ENCODE assay signal across 18 cellular contexts in the genomic region with DNA sequence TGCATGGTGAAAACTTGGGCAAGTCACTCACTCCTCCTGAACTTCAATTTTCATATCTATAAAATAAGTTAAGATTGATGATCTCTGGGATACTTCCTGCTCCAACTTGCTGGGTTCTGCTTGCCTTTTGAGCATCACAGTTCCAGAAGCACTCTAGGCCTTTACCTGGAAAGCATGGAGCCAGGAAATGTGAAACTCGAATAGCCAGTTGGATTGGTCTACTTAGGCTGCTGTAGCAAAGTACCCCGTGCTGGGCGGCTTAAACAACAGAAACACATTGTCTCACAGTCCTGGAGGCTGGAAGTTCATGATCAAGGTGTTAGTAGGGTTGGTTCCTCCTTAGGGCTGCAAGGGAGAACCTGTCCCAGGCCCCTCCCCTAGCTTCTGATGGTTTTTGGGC.
A peak's percentile ranks its signal among the peaks of the same experiment; 100 is the strongest.
DNase-seq lines count a peak whose midpoint lies in the region; ATAC-seq and TF ChIP-seq lines count a peak whose summit lies in the region.
"Had no signal": no experiment of that assay in that cellular context is flagged by ENCODE, and none has a peak within 500 bp of the region (broad histone marks: within the 10 kb centered on the region; RNA-seq: fewer than 3 reads in every experiment).

No MANE protein-coding gene starts in this region.

- H3K4me3 ChIP-seq in PC-9 (no peak overlapping the region), trophoblast cell (ENCODE audit: low read depth, low read length) (peak overlapping the region; percentile 15), osteoblast (ENCODE audit: insufficient read depth, low read length) (no peak overlapping the region)
- H3K4me3 ChIP-seq: BLaER1 treated with 17β-estradiol and CSF1 and Interleukin-3, amounts not matched to agents 10 nM and 100 nM; GM23248 had no signal

- H3K27ac ChIP-seq in PC-9: no peak overlapping the region
- H3K27ac ChIP-seq in trophoblast cell (ENCODE audit: low read depth, low read length): no peak overlapping the region
- no peak overlapping the region for H3K27ac ChIP-seq in osteoblast (ENCODE audit: low read depth, low read length)
- H3K27ac ChIP-seq: BLaER1 treated with 17β-estradiol and CSF1 and Interleukin-3, amounts not matched to agents 10 nM and 100 nM; GM23248 had no signal

- H2BK120ac ChIP-seq in trophoblast cell (ENCODE audit: insufficient read depth, low read length, poor library complexity): no peak overlapping the region

- H3K4me1 ChIP-seq in PC-9 (replicated peaks; ENCODE audit: insufficient read depth) (peaks cover 36% of the 10 kb centered on the region), trophoblast cell (ENCODE audit: control insufficient read depth in 1 of 2, insufficient read depth in 2 of 2, low read length in 2 of 2) (no peaks in the 10 kb centered on the region), osteoblast (ENCODE audit: insufficient read depth, low read length) (peaks cover 17% of the 10 kb centered on the region)

- H3K9me3 ChIP-seq in PC-9 (ENCODE audit: insufficient read depth, low read depth) (peaks cover 5% of the 10 kb centered on the region; the same call in 1 of the 2 replicates), trophoblast cell (ENCODE audit: insufficient read depth, low read depth, low read length) (peaks cover 2% of the 10 kb centered on the region), osteoblast (ENCODE audit: low read depth, low read length) (no peaks in the 10 kb centered on the region)
- H3K9me3 ChIP-seq: BLaER1 treated with 17β-estradiol and CSF1 and Interleukin-3, amounts not matched to agents 10 nM and 100 nM had no signal

- ATAC-seq in HG02763 (IDR thresholded peaks at IDR 0.05; ENCODE audit: unreplicated experiment): no peak
- ATAC-seq: HepG2 had no signal

- DNase-seq in DMS53 (lab: John Stamatoyannopoulos, UW) (peak; percentile 29), DMS53 treated with DMSO at 0.1 percent for 48 hours (lab: John Stamatoyannopoulos, UW; ENCODE audit: unreplicated experiment) (no peak), HT-29 (ENCODE audit: low spot score) (peak; percentile 45), PC-9 (no peak), trophoblast cell (no peak), GM13976 (ENCODE audit: low spot score) (no peak), osteoblast (ENCODE audit: insufficient read length, low spot score, missing footprints) (no peak)
- DNase-seq: 8988T; CD8-positive, alpha-beta memory T cell; DMS153; DND-41; EL; GM23248; HCEC 1CT; KG1 had no signal

- H3K18ac ChIP-seq in trophoblast cell (ENCODE audit: low read length): no peak overlapping the region

- H4K20me1 ChIP-seq in PC-9 (ENCODE audit: insufficient read depth) (no peaks in the 10 kb centered on the region), osteoblast (ENCODE audit: insufficient read depth, low read length) (no peaks in the 10 kb centered on the region)
- H4K20me1 ChIP-seq: BLaER1 treated with 17β-estradiol and CSF1 and Interleukin-3, amounts not matched to agents 10 nM and 100 nM had no signal

- in situ Hi-C loops in GM13976 (cut with MboI; ENCODE audit: low sequenced_read_pairs, unreplicated experiment): no loop called here

- no peak overlapping the region for H2BK12ac ChIP-seq in trophoblast cell (ENCODE audit: low read length)

- no peaks in the 10 kb centered on the region for H3K9me2 ChIP-seq in PC-9 (ENCODE audit: insufficient read depth)

- no peaks in the 10 kb centered on the region for H3K79me1 ChIP-seq in trophoblast cell (ENCODE audit: low read length)

- H3K4ac ChIP-seq in trophoblast cell (ENCODE audit: low read depth, low read length): no peak overlapping the region

- H3K4me2 ChIP-seq in PC-9 (no peak overlapping the region), trophoblast cell (ENCODE audit: low read length) (no peak overlapping the region), osteoblast (ENCODE audit: insufficient read depth, low read length) (no peak overlapping the region)
- H3K4me2 ChIP-seq: BLaER1 treated with 17β-estradiol and CSF1 and Interleukin-3, amounts not matched to agents 10 nM and 100 nM had no signal

- no peak overlapping the region for H4K8ac ChIP-seq in trophoblast cell (ENCODE audit: low read depth, low read length)

- peaks cover 19% of the 10 kb centered on the region for H3F3A ChIP-seq in PC-9 (ENCODE audit: insufficient read depth, low read depth)

- BruUV-seq in PC-9 (replicated peaks; lab: Mats Ljungman, UMichigan): no TSS peak

- no peaks in the 10 kb centered on the region for H3K79me2 ChIP-seq in PC-9 (ENCODE audit: low read depth)
- no peaks in the 10 kb centered on the region for H3K79me2 ChIP-seq in trophoblast cell (ENCODE audit: control insufficient read depth, insufficient read depth, low read length, poor library complexity)
- no peaks in the 10 kb centered on the region for H3K79me2 ChIP-seq in osteoblast (ENCODE audit: insufficient read depth, low read length)

- no peak overlapping the region for H2AK5ac ChIP-seq in trophoblast cell (ENCODE audit: low read length)

- no peaks in the 10 kb centered on the region for H3K27me3 ChIP-seq in PC-9 (ENCODE audit: insufficient read depth, low read depth)
- no peaks in the 10 kb centered on the region for H3K27me3 ChIP-seq in trophoblast cell (ENCODE audit: insufficient read depth, low read length)
- no peaks in the 10 kb centered on the region for H3K27me3 ChIP-seq in osteoblast (ENCODE audit: insufficient read depth, low read length)
- H3K27me3 ChIP-seq: BLaER1 treated with 17β-estradiol and CSF1 and Interleukin-3, amounts not matched to agents 10 nM and 100 nM had no signal

- H3K9ac ChIP-seq in trophoblast cell (ENCODE audit: low read length): no peak overlapping the region
- H3K9ac ChIP-seq: BLaER1 treated with 17β-estradiol and CSF1 and Interleukin-3, amounts not matched to agents 10 nM and 100 nM; GM23248 had no signal

- intact Hi-C loops in PC-9 (cut with micrococcal nuclease; ENCODE audit: unreplicated experiment): no loop called here

- H2AFZ ChIP-seq in PC-9: peak overlapping the region; percentile 46; the same call in 1 of the 2 replicates
- no peak overlapping the region for H2AFZ ChIP-seq in trophoblast cell (ENCODE audit: insufficient read depth, low read length, poor library complexity)
- H2AFZ ChIP-seq in osteoblast (ENCODE audit: low read length): no peak overlapping the region
- H2AFZ ChIP-seq: GM23248 had no signal

- TF ChIP-seq CTCF in PC-9 (conservative IDR thresholded peaks at IDR 0.05): no peak
- TF ChIP-seq CTCF in GM13976 (IDR thresholded peaks at IDR 0.05; ENCODE audit: borderline replicate concordance, control extremely low read depth, extremely low read depth, insufficient read depth, missing control alignments): no peak
- TF ChIP-seq CTCF in osteoblast (IDR thresholded peaks at IDR 0.05; ENCODE audit: extremely low read depth, low read depth, low read length): no peak

- no CpG with 5 or more reads among the region's 3 CpGs for WGBS in trophoblast cell (ENCODE audit: extremely low coverage, insufficient coverage, insufficient read length)

- no peak overlapping the region for H4K91ac ChIP-seq in trophoblast cell (ENCODE audit: low read depth, low read length)

- H4K12ac ChIP-seq in trophoblast cell (ENCODE audit: low read depth, low read length): no peak overlapping the region

- no peak overlapping the region for H3K23ac ChIP-seq in trophoblast cell (ENCODE audit: low read length)

- POLR2A ChIA-PET in PC-9 (lab: Charles Lee; ENCODE audit: unreplicated experiment): no interaction called here

- H3K36me3 ChIP-seq in PC-9 (ENCODE audit: low read depth) (no peaks in the 10 kb centered on the region), trophoblast cell (ENCODE audit: control insufficient read depth in 1 of 2, insufficient read depth in 2 of 2, low read length in 2 of 2) (no peaks in the 10 kb centered on the region), osteoblast (ENCODE audit: insufficient read depth, low read length) (no peaks in the 10 kb centered on the region)
- H3K36me3 ChIP-seq: BLaER1 treated with 17β-estradiol and CSF1 and Interleukin-3, amounts not matched to agents 10 nM and 100 nM had no signal

- no peak overlapping the region for H3K14ac ChIP-seq in trophoblast cell (ENCODE audit: low read length)

- no peak overlapping the region for H2BK5ac ChIP-seq in trophoblast cell (ENCODE audit: low read depth, low read length, poor library complexity)

- CTCF ChIA-PET in PC-9 (lab: Charles Lee): no interaction called here

Comparison
In these comparisons a context has a peak if more than half of its experiments do, and no peak if none do; other contexts are left out.
1. DNase-seq: peak in DMS53 (single experiment) and HT-29 (single experiment); none in DMS53 treated with DMSO at 0.1 percent for 48 hours (single experiment), PC-9 (0 of 2), trophoblast cell (0 of 2), GM13976 (single experiment) and osteoblast (single experiment).